ENCODE assay signal across 9 cellular contexts in genomic region chr3:188683032-188683491, GRCh38.
DNase-seq lines count a peak whose midpoint lies in the region; ATAC-seq lines count a peak whose summit lies in the region.
"Had no signal": no experiment of that assay in that cellular context is flagged by ENCODE, and none has a peak within 500 bp of the region (broad histone marks: within the 10 kb centered on the region; RNA-seq: fewer than 3 reads in every experiment).

No MANE protein-coding gene starts in this region.

- DNase-seq in activated naive CD4-positive, alpha-beta T cell treated with Interleukin-2 at 50 U/mL for 16 hours = peak; percentile 28
- DNase-seq in activated naive CD4-positive, alpha-beta T cell treated with anti-CD3 and anti-CD28 coated beads, Interleukin-2, amount 10 ng/mL, durations not matched to agents 7 days and 5 days = no peak
- no peak for DNase-seq in activated T-helper 1 cell treated with anti-CD3 and anti-CD28 coated beads, Interleukin-12 subunit alpha, Interleukin-12 subunit beta, Interleukin-2, Interleukin-4 antibody, amounts not matched to agents 30 ng/mL and 10 ng/mL and 1 ng/mL, durations not matched to agents 14 hours and 24 hours and 36 hours (ENCODE audit: low spot score)
- DNase-seq in kidney glomerular epithelial cell (lab: John Stamatoyannopoulos, UW) (peak; percentile 54), stromal cell of bone marrow (ENCODE audit: low read depth) (peak; percentile 88), cerebellar cortex (ENCODE audit: low spot score) (no peak), OCI-M2 (lab: John Stamatoyannopoulos, UW; ENCODE audit: unreplicated experiment) (no peak)
- DNase-seq: DND-41 had no signal

- H3K27ac Mint-ChIP-seq in activated naive CD4-positive, alpha-beta T cell treated with anti-CD3 and anti-CD28 coated beads, Interleukin-2, amount 10 ng/mL, durations not matched to agents 7 days and 5 days = no peak overlapping the region
- H3K27ac Mint-ChIP-seq in activated T-helper 1 cell treated with anti-CD3 and anti-CD28 coated beads, Interleukin-12 subunit alpha, Interleukin-12 subunit beta, Interleukin-2, Interleukin-4 antibody, amounts not matched to agents 30 ng/mL and 10 ng/mL and 1 ng/mL, durations not matched to agents 14 hours and 24 hours and 36 hours = peak overlapping the region; percentile 74

- H3K27me3 Mint-ChIP-seq in activated naive CD4-positive, alpha-beta T cell treated with anti-CD3 and anti-CD28 coated beads, Interleukin-2, amount 10 ng/mL, durations not matched to agents 7 days and 5 days = no peaks in the 10 kb centered on the region
- no peaks in the 10 kb centered on the region for H3K27me3 Mint-ChIP-seq in activated T-helper 1 cell treated with anti-CD3 and anti-CD28 coated beads, Interleukin-12 subunit alpha, Interleukin-12 subunit beta, Interleukin-2, Interleukin-4 antibody, amounts not matched to agents 30 ng/mL and 10 ng/mL and 1 ng/mL, durations not matched to agents 14 hours and 24 hours and 36 hours (ENCODE audit: insufficient read depth)

- intact Hi-C loops in activated T-helper 1 cell treated with anti-CD3 and anti-CD28 coated beads, Interleukin-12 subunit alpha, Interleukin-12 subunit beta, Interleukin-2, Interleukin-4 antibody, amounts not matched to agents 30 ng/mL and 10 ng/mL and 1 ng/mL, durations not matched to agents 14 hours and 24 hours and 36 hours (cut with micrococcal nuclease) = loop anchor here (1.0 to 5.0 kb wide), 13 partner anchors 17 to 941 kb away; no protein-coding TSS in a partner anchor

- H3K9me3 Mint-ChIP-seq in activated naive CD4-positive, alpha-beta T cell treated with anti-CD3 and anti-CD28 coated beads, Interleukin-2, amount 10 ng/mL, durations not matched to agents 7 days and 5 days = no peaks in the 10 kb centered on the region
- H3K9me3 Mint-ChIP-seq in activated T-helper 1 cell treated with anti-CD3 and anti-CD28 coated beads, Interleukin-12 subunit alpha, Interleukin-12 subunit beta, Interleukin-2, Interleukin-4 antibody, amounts not matched to agents 30 ng/mL and 10 ng/mL and 1 ng/mL, durations not matched to agents 14 hours and 24 hours and 36 hours = no peaks in the 10 kb centered on the region

- no peak overlapping the region for H3K4me3 Mint-ChIP-seq in activated naive CD4-positive, alpha-beta T cell treated with anti-CD3 and anti-CD28 coated beads, Interleukin-2, amount 10 ng/mL, durations not matched to agents 7 days and 5 days
- H3K4me3 Mint-ChIP-seq in activated T-helper 1 cell treated with anti-CD3 and anti-CD28 coated beads, Interleukin-12 subunit alpha, Interleukin-12 subunit beta, Interleukin-2, Interleukin-4 antibody, amounts not matched to agents 30 ng/mL and 10 ng/mL and 1 ng/mL, durations not matched to agents 14 hours and 24 hours and 36 hours = no peak overlapping the region

- CTCF ChIA-PET in activated naive CD4-positive, alpha-beta T cell treated with anti-CD3 and anti-CD28 coated beads, Interleukin-2, amount 10 ng/mL, durations not matched to agents 7 days and 5 days (lab: Charles Lee) = no interaction called here

- no peak for ATAC-seq in GM19324 (IDR thresholded peaks at IDR 0.05; ENCODE audit: low FRiP score, unreplicated experiment)

- H3K4me1 Mint-ChIP-seq in activated naive CD4-positive, alpha-beta T cell treated with anti-CD3 and anti-CD28 coated beads, Interleukin-2, amount 10 ng/mL, durations not matched to agents 7 days and 5 days = peaks cover 5% of the 10 kb centered on the region
- peaks cover 28% of the 10 kb centered on the region for H3K4me1 Mint-ChIP-seq in activated T-helper 1 cell treated with anti-CD3 and anti-CD28 coated beads, Interleukin-12 subunit alpha, Interleukin-12 subunit beta, Interleukin-2, Interleukin-4 antibody, amounts not matched to agents 30 ng/mL and 10 ng/mL and 1 ng/mL, durations not matched to agents 14 hours and 24 hours and 36 hours (ENCODE audit: low read depth)

- H3K36me3 Mint-ChIP-seq in activated naive CD4-positive, alpha-beta T cell treated with anti-CD3 and anti-CD28 coated beads, Interleukin-2, amount 10 ng/mL, durations not matched to agents 7 days and 5 days = no peaks in the 10 kb centered on the region
- peaks cover 12% of the 10 kb centered on the region for H3K36me3 Mint-ChIP-seq in activated T-helper 1 cell treated with anti-CD3 and anti-CD28 coated beads, Interleukin-12 subunit alpha, Interleukin-12 subunit beta, Interleukin-2, Interleukin-4 antibody, amounts not matched to agents 30 ng/mL and 10 ng/mL and 1 ng/mL, durations not matched to agents 14 hours and 24 hours and 36 hours (ENCODE audit: low read depth)

Comparison
In these comparisons a context has a peak if more than half of its experiments do, and no peak if none do; other contexts are left out.
1. DNase-seq: peak in activated naive CD4-positive, alpha-beta T cell treated with Interleukin-2 at 50 U/mL for 16 hours (single experiment), kidney glomerular epithelial cell (single experiment) and stromal cell of bone marrow (single experiment); none in activated naive CD4-positive, alpha-beta T cell treated with anti-CD3 and anti-CD28 coated beads, Interleukin-2, amount 10 ng/mL, durations not matched to agents 7 days and 5 days (single experiment), activated T-helper 1 cell treated with anti-CD3 and anti-CD28 coated beads, Interleukin-12 subunit alpha, Interleukin-12 subunit beta, Interleukin-2, Interleukin-4 antibody, amounts not matched to agents 30 ng/mL and 10 ng/mL and 1 ng/mL, durations not matched to agents 14 hours and 24 hours and 36 hours (single experiment), cerebellar cortex (single experiment) and OCI-M2 (single experiment).